16 cellular contexts compared by ENCODE assay signal in the genomic region with DNA sequence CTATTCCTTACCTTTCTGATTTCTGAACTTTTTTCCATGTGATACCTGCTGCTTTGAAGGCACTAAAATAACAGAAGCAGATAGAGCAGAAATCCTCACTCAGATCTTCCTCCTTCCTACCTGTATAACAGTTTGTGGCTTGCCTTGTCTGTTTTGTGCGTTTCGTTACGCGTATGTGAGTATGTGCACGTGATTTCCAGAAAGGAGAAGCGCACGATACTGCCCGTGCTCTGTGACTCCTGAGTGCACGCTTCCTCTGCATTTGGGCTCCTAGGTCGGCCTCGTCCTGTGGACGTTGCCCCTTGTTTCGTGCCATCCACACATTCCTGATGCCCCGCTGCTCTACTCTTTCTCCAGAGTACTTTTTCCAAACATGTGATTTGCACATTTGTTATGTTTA. TPM values are rescaled to one million over a fixed set of nuclear protein-coding genes. Genes with fewer than 3 reads are reported as not detected.
DNase-seq lines count a peak whose midpoint lies in the region; ATAC-seq, FAIRE-seq and TF ChIP-seq lines count a peak whose summit lies in the region.
"Had no signal": no experiment of that assay in that cellular context is flagged by ENCODE, and none has a peak within 500 bp of the region (broad histone marks: within the 10 kb centered on the region; RNA-seq: fewer than 3 reads in every experiment).

No MANE protein-coding gene starts in this region.

- peaks cover 21% of the 10 kb centered on the region for H3K4me1 ChIP-seq in HepG2 (ENCODE audit: insufficient read depth, low read length)
- H3K4me1 ChIP-seq in right lobe of liver: peaks cover 0 to 9% (median 4%) of the 10 kb centered on the region in 4 donors
- peaks cover 41% of the 10 kb centered on the region for H3K4me1 ChIP-seq in OCI-LY1 (ENCODE audit: insufficient read depth, low read length, severe bottlenecking)
- no peaks in the 10 kb centered on the region for H3K4me1 ChIP-seq in endodermal cell (ENCODE audit: control insufficient read depth, insufficient read depth, low read length)

- TF ChIP-seq CTCF in HepG2 (CRISPR knock-in tag; IDR thresholded peaks at IDR 0.05) (no peak), right lobe of liver (IDR thresholded peaks at IDR 0.05) (no peak), OCI-LY1 (IDR thresholded peaks at IDR 0.05; ENCODE audit: low read length) (no peak), endodermal cell (conservative IDR thresholded peaks at IDR 0.05) (no peak)

- H3K27me3 Mint-ChIP-seq in endodermal cell (ENCODE audit: insufficient read depth): no peaks in the 10 kb centered on the region

- H3K36me3 ChIP-seq in HepG2 (replicated peaks in 1 of 2; ENCODE audit: control insufficient read depth in 1 of 2, insufficient read depth in 2 of 2, low read length in 2 of 2) (peaks cover 29 to 59% of the 10 kb centered on the region in 2 experiments), right lobe of liver (peaks cover 0 to 55% (median 23%) of the 10 kb centered on the region in 4 donors), OCI-LY1 (ENCODE audit: insufficient read depth, low read length) (peaks cover 64% of the 10 kb centered on the region), endodermal cell (ENCODE audit: control insufficient read depth, insufficient read depth, low read length) (peaks cover 63% of the 10 kb centered on the region)

- TF ChIP-seq EP300 in HepG2 (IDR thresholded peaks at IDR 0.05; ENCODE audit: low read depth in 2 of 2, low read length in 2 of 2) (no peak), HepG2 (CRISPR knock-in tag; IDR thresholded peaks at IDR 0.05; ENCODE audit: borderline replicate concordance) (no peak)

- TF ChIP-seq POLR2A in HepG2 (IDR thresholded peaks at IDR 0.05; ENCODE audit: insufficient read depth in 1 of 2, low read depth in 2 of 2, low read length in 2 of 2): no peak
- TF ChIP-seq POLR2A in right lobe of liver (IDR thresholded peaks at IDR 0.05): no peak

- H3K4me1 Mint-ChIP-seq in endodermal cell: peaks cover 5% of the 10 kb centered on the region

- no peaks in the 10 kb centered on the region for H3F3A ChIP-seq in OCI-LY1 (ENCODE audit: insufficient read depth, low read length)

- H3K4me3 ChIP-seq in HepG2 (replicated peaks in 1 of 3; ENCODE audit: insufficient read depth in 1 of 3, low read depth in 2 of 3, low read length in 3 of 3) (no peak overlapping the region), right lobe of liver (no peak overlapping the region), OCI-LY1 (ENCODE audit: low read depth, low read length, poor library complexity, severe bottlenecking) (no peak overlapping the region), endodermal cell (ENCODE audit: low read length) (no peak overlapping the region)
- H3K4me3 ChIP-seq: Peyer's patch had no signal

- no peak for TF ChIP-seq RAD21 in HepG2 (CRISPR knock-in tag; IDR thresholded peaks at IDR 0.05)

- H3K9me2 ChIP-seq in OCI-LY1 (ENCODE audit: low read depth, low read length): no peaks in the 10 kb centered on the region

- no peaks in the 10 kb centered on the region for H3K9me3 Mint-ChIP-seq in endodermal cell

- H3K9me3 ChIP-seq in HepG2 (ENCODE audit: low read length) (no peaks in the 10 kb centered on the region), right lobe of liver (no peaks in the 10 kb centered on the region), OCI-LY1 (ENCODE audit: low read length) (no peaks in the 10 kb centered on the region), endodermal cell (ENCODE audit: control insufficient read depth, low read length) (no peaks in the 10 kb centered on the region)
- H3K9me3 ChIP-seq: Peyer's patch had no signal

- ATAC-seq in HepG2: no peak
- no peak for ATAC-seq in right lobe of liver

- BruUV-seq in HepG2 (replicated peaks; lab: Mats Ljungman, UMichigan): no TSS peak

- H3K27ac ChIP-seq in HepG2 (ENCODE audit: extremely low read length, insufficient read depth, low read length) (no peak overlapping the region), right lobe of liver (no peak overlapping the region), OCI-LY1 (ENCODE audit: low read depth, low read length, poor library complexity, severe bottlenecking) (peak overlapping the region; percentile 42), endodermal cell (ENCODE audit: low read depth, low read length) (no peak overlapping the region)
- H3K27ac ChIP-seq: KMS-11, Peyer's patch had no signal

- peaks cover 16% of the 10 kb centered on the region for H4K20me1 ChIP-seq in HepG2 (ENCODE audit: insufficient read depth, low read length)
- H4K20me1 ChIP-seq in OCI-LY1 (ENCODE audit: insufficient read depth, low read length): no peaks in the 10 kb centered on the region

- 76% methylated on average over 14 of the region's 14 CpGs for WGBS in HepG2 (ENCODE audit: low lambda C conversion rate)
- 76% methylated on average over 13 of the region's 14 CpGs for WGBS in right lobe of liver (ENCODE audit: insufficient coverage, low coverage, low lambda C conversion rate, missing lambda C conversion rate)
- WGBS in endodermal cell (ENCODE audit: insufficient coverage in 1 of 2, insufficient read length in 1 of 2), 2 experiments: 79 to 81% methylated on average over 10 to 13 of the region's 14 CpGs

- POLR2A ChIA-PET in HepG2 (lab: Yijun Ruan, JAX): no interaction called here

- H3K9ac ChIP-seq in HepG2 (ENCODE audit: insufficient read depth, low read depth, low read length) (no peak overlapping the region), OCI-LY1 (ENCODE audit: low read length) (no peak overlapping the region; the same call in 1 of the 2 replicates), endodermal cell (ENCODE audit: extremely low read depth, low read length, poor library complexity, severe bottlenecking) (no peak overlapping the region)
- H3K9ac ChIP-seq: KMS-11 had no signal

- H3K27me3 ChIP-seq in HepG2 (ENCODE audit: control insufficient read depth in 1 of 2, insufficient read depth in 2 of 2, low read length in 2 of 2) (no peaks in the 10 kb centered on the region; a peak in 1 of 5 replicates), right lobe of liver (no peaks in the 10 kb centered on the region), OCI-LY1 (ENCODE audit: insufficient read depth, low read length) (no peaks in the 10 kb centered on the region), endodermal cell (ENCODE audit: control insufficient read depth, insufficient read depth, low read length, poor library complexity, severe bottlenecking) (no peaks in the 10 kb centered on the region)
- H3K27me3 ChIP-seq: Peyer's patch had no signal

- CTCF ChIA-PET in HepG2 (lab: Yijun Ruan, JAX; ENCODE audit: low intra/inter-chr PET ratio, low total read pairs): no interaction called here

- in situ Hi-C loops in HepG2 (cut with HindIII; ENCODE audit: extremely low pct_ligation_motif_present, low pct_unique_long_range_greater_than_20kb): loop anchor here (25.0 kb wide), 1 partner anchor 709 kb away; the partner anchor contains the start of gene FOXF1

- H3K79me2 ChIP-seq in HepG2 (ENCODE audit: insufficient read depth, low read length) (peaks cover 43% of the 10 kb centered on the region), OCI-LY1 (ENCODE audit: insufficient read depth, low read length) (peaks cover 17% of the 10 kb centered on the region)

- H3K4me2 ChIP-seq in HepG2 (ENCODE audit: low read depth, low read length) (no peak overlapping the region), OCI-LY1 (ENCODE audit: low read length) (peak overlapping the region; percentile 22; the same call in 1 of the 2 replicates)
- H3K4me2 ChIP-seq: KMS-11 had no signal

- H3K36me3 Mint-ChIP-seq in endodermal cell (ENCODE audit: low read depth): peaks cover 57% of the 10 kb centered on the region

- H3K4me3 Mint-ChIP-seq in endodermal cell: no peak overlapping the region

- no peak for FAIRE-seq in HepG2 (lab: Jason Lieb, UNC)
- FAIRE-seq: A204.1, D721Med, H54 had no signal

- H3K27ac Mint-ChIP-seq in endodermal cell: peak overlapping the region; percentile 65

- H2AFZ ChIP-seq in HepG2 (ENCODE audit: low read length) (no peak overlapping the region), OCI-LY1 (ENCODE audit: low read length) (no peak overlapping the region)

- DNase-seq in HepG2 (ENCODE audit: low spot score): no peak
- DNase-seq in right lobe of liver: no peak
- DNase-seq in endodermal cell: no peak
- DNase-seq in kidney tubule cell (ENCODE audit: low spot score): no peak
- DNase-seq in 8988T: no peak
- no peak for DNase-seq in pons (ENCODE audit: low spot score)
- DNase-seq: NCI-H1417 treated with DMSO at 0.1 percent for 48 hours, NCI-H1930, NCI-H226, NCI-H524 had no signal

- intact Hi-C loops in HepG2 (cut with micrococcal nuclease; ENCODE audit: unreplicated experiment) (no loop called here), right lobe of liver (cut with DNase I) (no loop called here)

RNA-seq across cellular contexts. Expression of gene COX4I1, which starts 4.1 kb away (rescaled TPM):
- total RNA-seq in HepG2 (2016; rRNA removed; fragmentation: Illumina TruSeq; extraction: Trizol) (631 and 658 TPM in 2 replicates), right lobe of liver (100 to 1,000 TPM; 247 to 417 (median 303) TPM), endodermal cell (100 to 1,000 TPM; 436 to 471 TPM)
- 381 and 407 TPM in 2 replicates for total RNA-seq in HepG2 (2016; cell fraction: cytosol; rRNA removed; fragmentation: Illumina TruSeq; extraction: Trizol; ENCODE audit: low read depth)
- 648 and 655 TPM in 2 replicates for total RNA-seq in HepG2 (2016; cell fraction: insoluble cytoplasmic fraction; rRNA removed; fragmentation: Illumina TruSeq; extraction: Trizol)
- 496 and 528 TPM in 2 replicates for total RNA-seq in HepG2 (2016; cell fraction: membrane; rRNA removed; fragmentation: Illumina TruSeq; extraction: Trizol)
- total RNA-seq in HepG2 (2016; cell fraction: nucleus; rRNA removed; fragmentation: Illumina TruSeq; extraction: Trizol): 310 and 337 TPM in 2 replicates
- 838 and 902 TPM in 2 replicates for polyA plus RNA-seq in HepG2 (2011; rRNA removed)
- polyA plus RNA-seq in HepG2 (2011; cell fraction: cytosol; rRNA removed): 1,053 and 1,212 TPM in 2 replicates
- polyA plus RNA-seq in HepG2 (2011; cell fraction: nucleus; rRNA removed): 388 and 389 TPM in 2 replicates
- polyA plus RNA-seq in HepG2 (2012): 443 and 505 TPM in 2 replicates
- 414 and 464 TPM in 2 replicates for polyA plus RNA-seq in HepG2 (2016; cell fraction: cytosol; fragmentation: Illumina TruSeq; extraction: Trizol; ENCODE audit: low read depth)
- polyA plus RNA-seq in HepG2 (2016; cell fraction: insoluble cytoplasmic fraction; fragmentation: Illumina TruSeq; extraction: Trizol; ENCODE audit: low read depth): 675 and 705 TPM in 2 replicates
- 456 and 498 TPM in 2 replicates for polyA plus RNA-seq in HepG2 (2016; cell fraction: membrane; fragmentation: Illumina TruSeq; extraction: Trizol; ENCODE audit: low read depth)
- 604 and 614 TPM in 2 replicates for polyA plus RNA-seq in HepG2 (2016; cell fraction: nucleus; fragmentation: Illumina TruSeq; extraction: Trizol; ENCODE audit: insufficient read depth, low read depth)
- 364 and 524 TPM in 2 replicates for polyA minus RNA-seq in HepG2 (2011; rRNA and poly(A)+ RNA removed; ENCODE audit: low replicate concordance)
- 143 and 144 TPM in 2 replicates for polyA minus RNA-seq in HepG2 (2011; cell fraction: cytosol; rRNA and poly(A)+ RNA removed)
- polyA minus RNA-seq in HepG2 (2011; cell fraction: nucleus; rRNA and poly(A)+ RNA removed): 99.5 and 129 TPM in 2 replicates
- 553 TPM for polyA plus RNA-seq in endodermal cell (2013, experiment 1 of 2)
- polyA plus RNA-seq in endodermal cell (2013, experiment 2 of 2): 508 TPM

RNA-seq across cellular contexts. Expression of gene EMC8, which starts 4.2 kb away (rescaled TPM):
- total RNA-seq in HepG2 (2016; rRNA removed; fragmentation: Illumina TruSeq; extraction: Trizol) (47.6 and 55.0 TPM in 2 replicates), right lobe of liver (10 to 100 TPM in 5 of 6 experiments, 1 to 10 TPM in 1; 9.2 to 22.4 (median 12.1) TPM), endodermal cell (10 to 100 TPM; 60.1 to 67.6 TPM)
- 56.6 and 69.3 TPM in 2 replicates for total RNA-seq in HepG2 (2016; cell fraction: cytosol; rRNA removed; fragmentation: Illumina TruSeq; extraction: Trizol; ENCODE audit: low read depth)
- total RNA-seq in HepG2 (2016; cell fraction: insoluble cytoplasmic fraction; rRNA removed; fragmentation: Illumina TruSeq; extraction: Trizol): 42.9 and 52.9 TPM in 2 replicates
- total RNA-seq in HepG2 (2016; cell fraction: membrane; rRNA removed; fragmentation: Illumina TruSeq; extraction: Trizol): 53.7 and 67.6 TPM in 2 replicates
- 34.0 and 36.1 TPM in 2 replicates for total RNA-seq in HepG2 (2016; cell fraction: nucleus; rRNA removed; fragmentation: Illumina TruSeq; extraction: Trizol)
- 71.6 and 76.0 TPM in 2 replicates for polyA plus RNA-seq in HepG2 (2011; rRNA removed)
- polyA plus RNA-seq in HepG2 (2011; cell fraction: cytosol; rRNA removed): 60.8 and 68.0 TPM in 2 replicates
- polyA plus RNA-seq in HepG2 (2011; cell fraction: nucleus; rRNA removed): 45.9 and 50.4 TPM in 2 replicates
- polyA plus RNA-seq in HepG2 (2012): 29.9 and 30.5 TPM in 2 replicates
- polyA plus RNA-seq in HepG2 (2016; cell fraction: cytosol; fragmentation: Illumina TruSeq; extraction: Trizol; ENCODE audit: low read depth): 65.3 and 83.6 TPM in 2 replicates
- 58.1 and 66.0 TPM in 2 replicates for polyA plus RNA-seq in HepG2 (2016; cell fraction: insoluble cytoplasmic fraction; fragmentation: Illumina TruSeq; extraction: Trizol; ENCODE audit: low read depth)
- polyA plus RNA-seq in HepG2 (2016; cell fraction: membrane; fragmentation: Illumina TruSeq; extraction: Trizol; ENCODE audit: low read depth): 59.1 and 73.6 TPM in 2 replicates
- 69.1 and 78.6 TPM in 2 replicates for polyA plus RNA-seq in HepG2 (2016; cell fraction: nucleus; fragmentation: Illumina TruSeq; extraction: Trizol; ENCODE audit: insufficient read depth, low read depth)
- 61.8 and 82.3 TPM in 2 replicates for polyA minus RNA-seq in HepG2 (2011; rRNA and poly(A)+ RNA removed; ENCODE audit: low replicate concordance)
- 27.0 and 43.3 TPM in 2 replicates for polyA minus RNA-seq in HepG2 (2011; cell fraction: cytosol; rRNA and poly(A)+ RNA removed)
- 44.0 and 45.6 TPM in 2 replicates for polyA minus RNA-seq in HepG2 (2011; cell fraction: nucleus; rRNA and poly(A)+ RNA removed)
- polyA plus RNA-seq in endodermal cell (2013, experiment 1 of 2): 39.9 TPM
- 37.1 TPM for polyA plus RNA-seq in endodermal cell (2013, experiment 2 of 2)

RNA-seq across cellular contexts. Expression of gene C16orf74, which starts 52.7 kb away (rescaled TPM):
- 0.13 TPM in 1 of 2 replicates, not detected in the other for total RNA-seq in HepG2 (2016; rRNA removed; fragmentation: Illumina TruSeq; extraction: Trizol)
- total RNA-seq in HepG2 (2016; cell fraction: cytosol; rRNA removed; fragmentation: Illumina TruSeq; extraction: Trizol; ENCODE audit: low read depth): 0.35 TPM in 1 of 2 replicates, not detected in the other
- total RNA-seq in HepG2 (2016; cell fraction: insoluble cytoplasmic fraction; rRNA removed; fragmentation: Illumina TruSeq; extraction: Trizol): not detected in 2 replicates
- not detected in 2 replicates for total RNA-seq in HepG2 (2016; cell fraction: membrane; rRNA removed; fragmentation: Illumina TruSeq; extraction: Trizol)
- total RNA-seq in HepG2 (2016; cell fraction: nucleus; rRNA removed; fragmentation: Illumina TruSeq; extraction: Trizol): not detected in 2 replicates
- polyA plus RNA-seq in HepG2 (2011; rRNA removed): 0.26 and 0.29 TPM in 2 replicates
- 0.13 and 0.28 TPM in 2 replicates for polyA plus RNA-seq in HepG2 (2011; cell fraction: cytosol; rRNA removed)
- 0.16 and 0.37 TPM in 2 replicates for polyA plus RNA-seq in HepG2 (2011; cell fraction: nucleus; rRNA removed)
- polyA plus RNA-seq in HepG2 (2012): not detected in 2 replicates
- polyA plus RNA-seq in HepG2 (2016; cell fraction: cytosol; fragmentation: Illumina TruSeq; extraction: Trizol; ENCODE audit: low read depth): 0.35 and 0.65 TPM in 2 replicates
- polyA plus RNA-seq in HepG2 (2016; cell fraction: insoluble cytoplasmic fraction; fragmentation: Illumina TruSeq; extraction: Trizol; ENCODE audit: low read depth): not detected in 2 replicates
- 0.33 TPM in 1 of 2 replicates, not detected in the other for polyA plus RNA-seq in HepG2 (2016; cell fraction: membrane; fragmentation: Illumina TruSeq; extraction: Trizol; ENCODE audit: low read depth)
- not detected in 2 replicates for polyA plus RNA-seq in HepG2 (2016; cell fraction: nucleus; fragmentation: Illumina TruSeq; extraction: Trizol; ENCODE audit: insufficient read depth, low read depth)
- polyA minus RNA-seq in HepG2 (2011; rRNA and poly(A)+ RNA removed; ENCODE audit: low replicate concordance): 0.44 and 7.8 TPM in 2 replicates
- polyA minus RNA-seq in HepG2 (2011; cell fraction: cytosol; rRNA and poly(A)+ RNA removed): not detected in 2 replicates
- polyA minus RNA-seq in HepG2 (2011; cell fraction: nucleus; rRNA and poly(A)+ RNA removed): not detected in 2 replicates
- total RNA-seq in right lobe of liver: under 1 TPM in 4 of 6 experiments, not detected in 2; 0.31 to 0.98 (median 0.70) TPM
- total RNA-seq in endodermal cell: 1 to 10 TPM; 3.6 to 7.4 TPM
- 1.7 TPM for polyA plus RNA-seq in endodermal cell (2013, experiment 1 of 2)
- 2.0 TPM for polyA plus RNA-seq in endodermal cell (2013, experiment 2 of 2)
